In the genomic region with DNA sequence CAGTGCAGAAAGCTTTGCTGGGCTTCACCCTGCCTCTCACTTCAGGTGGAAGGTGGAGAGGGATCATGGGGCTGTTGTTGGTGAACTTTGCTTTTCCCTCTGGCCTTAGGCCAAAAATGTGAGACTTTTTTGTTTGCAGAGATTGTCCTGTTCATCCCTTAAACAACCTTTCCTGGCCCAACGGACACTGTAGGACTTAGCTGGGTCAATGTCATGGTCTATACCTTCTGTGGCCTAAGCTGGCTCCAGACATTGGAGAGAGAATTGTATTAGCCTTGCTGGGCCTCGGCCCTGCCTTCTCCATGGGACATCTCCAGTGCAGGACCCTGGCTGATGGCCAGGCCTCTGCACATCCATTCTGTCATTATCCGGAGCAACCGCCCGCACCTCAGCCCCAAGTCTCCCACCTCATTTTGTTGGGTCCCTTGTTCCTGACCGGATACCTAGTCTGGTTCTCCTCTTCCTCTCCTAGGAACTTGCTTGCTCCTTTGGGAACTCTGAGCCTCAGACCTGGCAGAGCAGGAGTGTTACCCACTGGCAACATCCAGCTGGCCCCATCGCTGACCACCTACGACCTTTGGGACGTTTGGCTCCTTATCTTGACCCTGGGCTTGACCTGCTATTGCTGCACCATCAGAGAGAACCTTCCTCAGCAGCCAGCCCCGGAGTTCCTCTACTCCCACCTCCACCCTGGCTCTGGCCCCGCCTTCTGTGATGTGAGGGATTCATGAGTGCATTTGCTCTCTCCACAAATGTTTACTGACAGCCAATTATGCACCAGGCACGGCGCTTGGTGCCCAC, we compare ENCODE assay signal across 1 cellular context.
TF ChIP-seq lines count a peak whose summit lies in the region.

No MANE protein-coding gene starts in this region.

TF ChIP-seq in GM23338, 12 proteins besides CTCF, POLR2A, EP300 and RAD21 (continued from another document):
- TF ChIP-seq, protein P1, sequence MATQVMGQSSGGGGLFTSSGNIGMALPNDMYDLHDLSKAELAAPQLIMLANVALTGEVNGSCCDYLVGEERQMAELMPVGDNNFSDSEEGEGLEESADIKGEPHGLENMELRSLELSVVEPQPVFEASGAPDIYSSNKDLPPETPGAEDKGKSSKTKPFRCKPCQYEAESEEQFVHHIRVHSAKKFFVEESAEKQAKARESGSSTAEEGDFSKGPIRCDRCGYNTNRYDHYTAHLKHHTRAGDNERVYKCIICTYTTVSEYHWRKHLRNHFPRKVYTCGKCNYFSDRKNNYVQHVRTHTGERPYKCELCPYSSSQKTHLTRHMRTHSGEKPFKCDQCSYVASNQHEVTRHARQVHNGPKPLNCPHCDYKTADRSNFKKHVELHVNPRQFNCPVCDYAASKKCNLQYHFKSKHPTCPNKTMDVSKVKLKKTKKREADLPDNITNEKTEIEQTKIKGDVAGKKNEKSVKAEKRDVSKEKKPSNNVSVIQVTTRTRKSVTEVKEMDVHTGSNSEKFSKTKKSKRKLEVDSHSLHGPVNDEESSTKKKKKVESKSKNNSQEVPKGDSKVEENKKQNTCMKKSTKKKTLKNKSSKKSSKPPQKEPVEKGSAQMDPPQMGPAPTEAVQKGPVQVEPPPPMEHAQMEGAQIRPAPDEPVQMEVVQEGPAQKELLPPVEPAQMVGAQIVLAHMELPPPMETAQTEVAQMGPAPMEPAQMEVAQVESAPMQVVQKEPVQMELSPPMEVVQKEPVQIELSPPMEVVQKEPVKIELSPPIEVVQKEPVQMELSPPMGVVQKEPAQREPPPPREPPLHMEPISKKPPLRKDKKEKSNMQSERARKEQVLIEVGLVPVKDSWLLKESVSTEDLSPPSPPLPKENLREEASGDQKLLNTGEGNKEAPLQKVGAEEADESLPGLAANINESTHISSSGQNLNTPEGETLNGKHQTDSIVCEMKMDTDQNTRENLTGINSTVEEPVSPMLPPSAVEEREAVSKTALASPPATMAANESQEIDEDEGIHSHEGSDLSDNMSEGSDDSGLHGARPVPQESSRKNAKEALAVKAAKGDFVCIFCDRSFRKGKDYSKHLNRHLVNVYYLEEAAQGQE (IDR thresholded peaks at IDR 0.05; ENCODE audit: unreplicated experiment), result no peak
- TF ChIP-seq, protein P2, sequence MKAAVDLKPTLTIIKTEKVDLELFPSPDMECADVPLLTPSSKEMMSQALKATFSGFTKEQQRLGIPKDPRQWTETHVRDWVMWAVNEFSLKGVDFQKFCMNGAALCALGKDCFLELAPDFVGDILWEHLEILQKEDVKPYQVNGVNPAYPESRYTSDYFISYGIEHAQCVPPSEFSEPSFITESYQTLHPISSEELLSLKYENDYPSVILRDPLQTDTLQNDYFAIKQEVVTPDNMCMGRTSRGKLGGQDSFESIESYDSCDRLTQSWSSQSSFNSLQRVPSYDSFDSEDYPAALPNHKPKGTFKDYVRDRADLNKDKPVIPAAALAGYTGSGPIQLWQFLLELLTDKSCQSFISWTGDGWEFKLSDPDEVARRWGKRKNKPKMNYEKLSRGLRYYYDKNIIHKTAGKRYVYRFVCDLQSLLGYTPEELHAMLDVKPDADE (IDR thresholded peaks at IDR 0.05), result no peak
- TF ChIP-seq EZH2 (IDR thresholded peaks at IDR 0.05; ENCODE audit: low read depth, unreplicated experiment), result no peak
- no peak for TF ChIP-seq ZNF114 (CRISPR knock-in tag; IDR thresholded peaks at IDR 0.05)
- no peak for TF ChIP-seq EZH2phosphoT487 (IDR thresholded peaks at IDR 0.05; ENCODE audit: unreplicated experiment)
- TF ChIP-seq STAT1 (IDR thresholded peaks at IDR 0.05; ENCODE audit: unreplicated experiment), result no peak
- TF ChIP-seq ZNF331 (CRISPR knock-in tag; IDR thresholded peaks at IDR 0.05; ENCODE audit: low read depth), result no peak
- TF ChIP-seq JUNB (IDR thresholded peaks at IDR 0.05; ENCODE audit: unreplicated experiment), result no peak
